8 cellular contexts compared by ENCODE assay signal in the genomic region with DNA sequence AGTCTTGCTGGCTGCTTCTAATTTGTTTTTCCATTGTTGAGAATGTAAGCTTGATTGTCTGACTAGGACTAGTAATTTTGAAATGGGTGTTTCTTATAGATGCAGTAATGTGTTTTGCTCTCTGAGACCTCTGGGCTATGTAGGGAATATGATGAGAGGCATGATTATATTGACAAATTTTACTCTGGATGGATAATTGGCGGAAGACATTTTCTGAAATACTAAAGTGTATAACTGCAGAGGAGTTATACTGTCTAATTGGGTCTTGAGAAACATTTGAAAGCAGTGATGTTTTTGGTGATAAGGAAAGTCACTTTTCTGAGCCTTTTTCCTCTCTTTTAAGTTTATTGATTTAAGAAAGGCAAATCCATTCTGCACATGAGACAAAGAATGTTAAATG. TPM values are rescaled to one million over a fixed set of nuclear protein-coding genes. Genes with fewer than 3 reads are reported as not detected.
DNase-seq lines count a peak whose midpoint lies in the region; ATAC-seq and TF ChIP-seq lines count a peak whose summit lies in the region.

No MANE protein-coding gene starts in this region.

- peaks cover 26% of the 10 kb centered on the region for H3K4me1 ChIP-seq in osteoblast (ENCODE audit: insufficient read depth, low read length)
- H3K4me1 ChIP-seq in spleen = peaks cover 4 to 60% (median 40%) of the 10 kb centered on the region in 6 donors

- DNase-seq in NCI-H1092 treated with DMSO at 0.1 percent for 48 hours (lab: John Stamatoyannopoulos, UW) (peak; percentile 16), NCI-H1092 (lab: John Stamatoyannopoulos, UW) (no peak), MG63 (no peak), coronary artery (ENCODE audit: low spot score) (no peak), osteoblast (ENCODE audit: insufficient read length, low spot score, missing footprints) (peak; percentile 37), spleen (no peak), epidermal melanocyte (ENCODE audit: insufficient read length, low spot score) (no peak)

- H3K27ac ChIP-seq in coronary artery = no peak overlapping the region
- H3K27ac ChIP-seq in osteoblast (ENCODE audit: low read depth, low read length) = no peak overlapping the region
- no peak overlapping the region for H3K27ac ChIP-seq in spleen

- H2AFZ ChIP-seq in osteoblast (ENCODE audit: low read length) = no peak overlapping the region

- H3K4me3 ChIP-seq in MG63 (peak overlapping the region; percentile 95), coronary artery (peak overlapping the region; percentile 74), osteoblast (ENCODE audit: insufficient read depth, low read length) (peak overlapping the region; percentile 96), spleen (peak overlapping the region in 3 of 8 donors; percentile 69 to 85 (median 76))

- no peak for TF ChIP-seq POLR2A in spleen (IDR thresholded peaks at IDR 0.05)

- peaks cover 42% of the 10 kb centered on the region for H4K20me1 ChIP-seq in osteoblast (ENCODE audit: insufficient read depth, low read length)

- 89 to 96% (median 95%) methylated on average over 1 of the region's 1 CpG for WGBS in spleen, 5 donors

- no peak for ATAC-seq in GM19397 (IDR thresholded peaks at IDR 0.05; ENCODE audit: unreplicated experiment)

- H3K36me3 ChIP-seq in MG63 (peaks cover 3% of the 10 kb centered on the region; the same call in 1 of the 2 replicates), osteoblast (ENCODE audit: insufficient read depth, low read length) (no peaks in the 10 kb centered on the region), spleen (no peaks in the 10 kb centered on the region)

- H3K9me3 ChIP-seq in MG63 (no peaks in the 10 kb centered on the region), osteoblast (ENCODE audit: low read depth, low read length) (no peaks in the 10 kb centered on the region), spleen (no peaks in the 10 kb centered on the region)

- peak overlapping the region; percentile 89 for H3K4me2 ChIP-seq in osteoblast (ENCODE audit: insufficient read depth, low read length)

- peaks cover 67% of the 10 kb centered on the region for H3K79me2 ChIP-seq in osteoblast (ENCODE audit: insufficient read depth, low read length)

- H3K27me3 ChIP-seq in MG63 (no peaks in the 10 kb centered on the region), osteoblast (ENCODE audit: insufficient read depth, low read length) (no peaks in the 10 kb centered on the region), spleen (replicated peaks in 1 of 7) (no peaks in the 10 kb centered on the region)

- TF ChIP-seq CTCF in coronary artery (IDR thresholded peaks at IDR 0.05) (no peak), osteoblast (IDR thresholded peaks at IDR 0.05; ENCODE audit: extremely low read depth, low read depth, low read length) (no peak), spleen (IDR thresholded peaks at IDR 0.05 in 8 of 11, conservative IDR thresholded peaks at IDR 0.05 in 3 of 11) (no peak)

- intact Hi-C loops in spleen (cut with DNase I; ENCODE audit: low total_unique reads) = no loop called here

RNA-seq across cellular contexts. Expression of a gene that starts 1.8 kb away (rescaled TPM):
- total RNA-seq in MG63 (2014; rRNA removed; shearing (Covaris generic); ENCODE audit: low replicate concordance) = 31.0 and 57.3 TPM in 2 replicates
- 97.5 and 99.5 TPM in 2 replicates for total RNA-seq in osteoblast
- 10 to 100 TPM; 42.2 to 59.7 (median 51.7) TPM for total RNA-seq in spleen
- polyA plus RNA-seq in spleen = 10 to 100 TPM; 11.9 to 16.3 (median 13.1) TPM

Comparison
In these comparisons a context has a peak if more than half of its experiments do, and no peak if none do; other contexts are left out.
1. DNase-seq: peak in NCI-H1092 treated with DMSO at 0.1 percent for 48 hours (single experiment) and osteoblast (single experiment); none in NCI-H1092 (single experiment), MG63 (single experiment), coronary artery (single experiment), spleen (single experiment) and epidermal melanocyte (single experiment).